In genomic region chr3:106379251-106379750, GRCh38 we compare ENCODE assay signal across 20 cellular contexts.
"Had no signal": no experiment of that assay in that cellular context is flagged by ENCODE, and none has a peak within 500 bp of the region (broad histone marks: within the 10 kb centered on the region; RNA-seq: fewer than 3 reads in every experiment).

No MANE protein-coding gene starts in this region.

- H3K4me1 Mint-ChIP-seq: activated naive CD8-positive, alpha-beta T cell treated with anti-CD3 and anti-CD28 coated beads, Interleukin-2, amount 50 U/mL, for 24 hours; stimulated activated memory B cell treated with anti-CD40 and anti-IgM and Interleukin-4, amounts not matched to agents 10 μg/mL and 1 μg/mL and 100 μg/mL, for 72 hours had no signal

- H3K27ac ChIP-seq: coronary artery, gastroesophageal sphincter, neutrophil, prostate gland, spleen, upper lobe of left lung, WERI-Rb-1 had no signal

- H3K36me3 Mint-ChIP-seq: naive B cell; stimulated activated memory B cell treated with anti-CD40 and anti-IgM and Interleukin-4, amounts not matched to agents 10 μg/mL and 1 μg/mL and 100 μg/mL, for 72 hours had no signal

- H3K36me3 ChIP-seq: gastroesophageal sphincter, neutrophil, prostate gland, spleen, upper lobe of left lung, WERI-Rb-1 had no signal

- DNase-seq: activated CD4-positive, alpha-beta T cell treated with anti-CD3 and anti-CD28 coated beads for 4 hours; activated CD8-positive, alpha-beta memory T cell treated with anti-CD3 and anti-CD28 coated beads, Interleukin-2, amount 50 U/mL, for 48 hours; activated CD8-positive, alpha-beta T cell treated with anti-CD3 and anti-CD28 coated beads, Interleukin-2, amount 10 ng/mL, durations not matched to agents 7 days and 5 days; activated naive CD4-positive, alpha-beta T cell; activated naive CD8-positive, alpha-beta T cell treated with anti-CD3 and anti-CD28 coated beads, Interleukin-2, amount 50 U/mL, for 24 hours; central memory CD4-positive, alpha-beta T cell; effector CD4-positive, alpha-beta T cell; naive B cell; spleen; stimulated activated CD4-positive, alpha-beta T cell treated with anti-CD3 and anti-CD28 coated beads, Interleukin-1b, Interleukin-23, amount 100 ng/mL, for 48 hours; substantia nigra; T-helper 9 cell; WERI-Rb-1 had no signal

- H3K27ac Mint-ChIP-seq: activated CD8-positive, alpha-beta T cell treated with anti-CD3 and anti-CD28 coated beads, Interleukin-2, amount 10 ng/mL, durations not matched to agents 7 days and 5 days; activated naive CD8-positive, alpha-beta T cell treated with anti-CD3 and anti-CD28 coated beads, Interleukin-2, amount 50 U/mL, for 24 hours; naive B cell; stimulated activated memory B cell treated with anti-CD40 and anti-IgM and Interleukin-4, amounts not matched to agents 10 μg/mL and 1 μg/mL and 100 μg/mL, for 72 hours had no signal

- H3K9me3 Mint-ChIP-seq: activated naive CD8-positive, alpha-beta T cell treated with anti-CD3 and anti-CD28 coated beads, Interleukin-2, amount 50 U/mL, for 24 hours; stimulated activated memory B cell treated with anti-CD40 and anti-IgM and Interleukin-4, amounts not matched to agents 10 μg/mL and 1 μg/mL and 100 μg/mL, for 72 hours had no signal

- H3K27me3 ChIP-seq: gastroesophageal sphincter, neutrophil, spleen, upper lobe of left lung had no signal

- H3K9me3 ChIP-seq: gastroesophageal sphincter, neutrophil, prostate gland, spleen, upper lobe of left lung had no signal

- H3K27me3 Mint-ChIP-seq: activated naive CD8-positive, alpha-beta T cell treated with anti-CD3 and anti-CD28 coated beads, Interleukin-2, amount 50 U/mL, for 24 hours; naive B cell; stimulated activated memory B cell treated with anti-CD40 and anti-IgM and Interleukin-4, amounts not matched to agents 10 μg/mL and 1 μg/mL and 100 μg/mL, for 72 hours had no signal

- H3K4me1 ChIP-seq: gastroesophageal sphincter, prostate gland, spleen, upper lobe of left lung had no signal

- H3K4me3 Mint-ChIP-seq: activated CD8-positive, alpha-beta T cell treated with anti-CD3 and anti-CD28 coated beads, Interleukin-2, amount 10 ng/mL, durations not matched to agents 7 days and 5 days; activated naive CD8-positive, alpha-beta T cell treated with anti-CD3 and anti-CD28 coated beads, Interleukin-2, amount 50 U/mL, for 24 hours; naive B cell; stimulated activated memory B cell treated with anti-CD40 and anti-IgM and Interleukin-4, amounts not matched to agents 10 μg/mL and 1 μg/mL and 100 μg/mL, for 72 hours had no signal

- H3K4me3 ChIP-seq: coronary artery, gastroesophageal sphincter, prostate gland, spleen, upper lobe of left lung had no signal

- ATAC-seq: activated CD8-positive, alpha-beta T cell treated with anti-CD3 and anti-CD28 coated beads, Interleukin-2, amount 10 ng/mL, durations not matched to agents 7 days and 5 days; activated naive CD8-positive, alpha-beta T cell treated with anti-CD3 and anti-CD28 coated beads, Interleukin-2, amount 50 U/mL, for 24 hours; gastroesophageal sphincter; sciatic nerve; stimulated activated memory B cell treated with anti-CD40 and anti-IgM and Interleukin-4, amounts not matched to agents 10 μg/mL and 1 μg/mL and 100 μg/mL, for 72 hours had no signal
